Comparison of ENCODE assay signal across 1 cellular context in the genomic region with DNA sequence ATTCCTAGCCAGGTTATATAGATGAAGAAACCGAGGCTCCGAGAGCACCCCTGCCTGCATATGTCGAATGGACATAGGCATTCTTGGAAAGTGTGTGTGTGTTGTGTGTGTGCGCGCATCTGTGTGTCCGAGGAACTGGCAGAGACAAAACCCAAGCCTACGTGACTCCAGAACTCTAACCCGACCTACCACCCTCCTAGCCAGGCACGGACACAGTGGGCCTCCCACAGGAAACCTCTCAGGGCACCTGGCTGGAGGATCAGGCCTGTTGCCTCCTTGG.
TF ChIP-seq lines count a peak whose summit lies in the region.

No MANE protein-coding gene starts in this region.

TF ChIP-seq in H1, 55 proteins besides CTCF, POLR2A, EP300 and RAD21:
- TF ChIP-seq, protein P1, sequence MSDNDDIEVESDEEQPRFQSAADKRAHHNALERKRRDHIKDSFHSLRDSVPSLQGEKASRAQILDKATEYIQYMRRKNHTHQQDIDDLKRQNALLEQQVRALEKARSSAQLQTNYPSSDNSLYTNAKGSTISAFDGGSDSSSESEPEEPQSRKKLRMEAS (IDR thresholded peaks at IDR 0.05): no peak
- TF ChIP-seq BRCA1 (IDR thresholded peaks at IDR 0.05; ENCODE audit: low read depth, low read length) (no peak), CHD2 (IDR thresholded peaks at IDR 0.05; ENCODE audit: low read length) (no peak), HDAC2 (IDR thresholded peaks at IDR 0.05; ENCODE audit: borderline replicate concordance in 1 of 2, low read depth in 2 of 2, low read length in 2 of 2) (no peak), CEBPB (IDR thresholded peaks at IDR 0.05; ENCODE audit: low read depth, low read length) (no peak), RBBP5 (IDR thresholded peaks at IDR 0.05; ENCODE audit: borderline replicate concordance, low read depth, low read length) (no peak), ZNF274 (IDR thresholded peaks at IDR 0.05; ENCODE audit: borderline replicate concordance, extremely low read depth, low read length) (no peak), CREB1 (IDR thresholded peaks at IDR 0.05) (no peak), ASH2L (IDR thresholded peaks at IDR 0.05; ENCODE audit: low read length) (no peak), TAF1 (IDR thresholded peaks at IDR 0.05; ENCODE audit: low read depth, low read length) (no peak), SP1 (IDR thresholded peaks at IDR 0.05; ENCODE audit: low read depth, low read length) (no peak), YY1 (IDR thresholded peaks at IDR 0.05; ENCODE audit: low read depth, low read length) (no peak), SAP30 (IDR thresholded peaks at IDR 0.05; ENCODE audit: insufficient read depth, insufficient replicate concordance, low read length) (no peak), BACH1 (IDR thresholded peaks at IDR 0.05; ENCODE audit: low read length) (no peak), PHF8 (conservative IDR thresholded peaks at IDR 0.05; ENCODE audit: low read depth, low read length) (no peak), CBX8 (IDR thresholded peaks at IDR 0.05; ENCODE audit: borderline replicate concordance, low read depth, low read length) (no peak), TBP (IDR thresholded peaks at IDR 0.05; ENCODE audit: low read depth, low read length) (no peak), SIRT6 (IDR thresholded peaks at IDR 0.05; ENCODE audit: low read length) (no peak), FOSL1 (IDR thresholded peaks at IDR 0.05; ENCODE audit: insufficient read depth, low read depth, low read length) (no peak)
- TF ChIP-seq, protein P2, sequence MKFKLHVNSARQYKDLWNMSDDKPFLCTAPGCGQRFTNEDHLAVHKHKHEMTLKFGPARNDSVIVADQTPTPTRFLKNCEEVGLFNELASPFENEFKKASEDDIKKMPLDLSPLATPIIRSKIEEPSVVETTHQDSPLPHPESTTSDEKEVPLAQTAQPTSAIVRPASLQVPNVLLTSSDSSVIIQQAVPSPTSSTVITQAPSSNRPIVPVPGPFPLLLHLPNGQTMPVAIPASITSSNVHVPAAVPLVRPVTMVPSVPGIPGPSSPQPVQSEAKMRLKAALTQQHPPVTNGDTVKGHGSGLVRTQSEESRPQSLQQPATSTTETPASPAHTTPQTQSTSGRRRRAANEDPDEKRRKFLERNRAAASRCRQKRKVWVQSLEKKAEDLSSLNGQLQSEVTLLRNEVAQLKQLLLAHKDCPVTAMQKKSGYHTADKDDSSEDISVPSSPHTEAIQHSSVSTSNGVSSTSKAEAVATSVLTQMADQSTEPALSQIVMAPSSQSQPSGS (IDR thresholded peaks at IDR 0.05; ENCODE audit: low read length): no peak
